Comparison of ENCODE assay signal across 35 cellular contexts in the genomic region with DNA sequence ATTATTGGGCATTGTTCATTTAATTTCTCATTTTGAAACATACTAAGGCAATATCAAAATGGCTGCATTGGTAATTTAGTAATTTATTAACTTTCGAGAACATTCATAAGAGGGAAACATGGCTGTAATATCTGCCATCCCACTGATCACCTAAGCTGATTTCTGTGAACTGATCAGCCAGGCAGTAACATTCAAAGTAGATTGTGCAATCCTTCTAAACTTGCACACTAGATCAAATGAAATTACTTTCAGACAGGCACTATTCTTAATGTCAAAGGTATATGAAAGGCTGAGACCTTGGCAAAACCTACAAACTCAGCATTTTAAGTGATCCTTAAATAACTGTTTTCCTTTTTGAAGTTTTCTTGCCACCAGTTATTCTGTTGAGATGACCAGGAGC.
"Had no signal": no experiment of that assay in that cellular context is flagged by ENCODE, and none has a peak within 500 bp of the region (broad histone marks: within the 10 kb centered on the region; RNA-seq: fewer than 3 reads in every experiment).

No MANE protein-coding gene starts in this region.

- DNase-seq: activated CD4-positive, alpha-beta memory T cell treated with anti-CD3 and anti-CD28 coated beads, Interleukin-2, amount 10 ng/mL, durations not matched to agents 7 days and 5 days; activated CD4-positive, alpha-beta T cell treated with anti-CD3 and anti-CD28 coated beads for 1 hour; activated CD4-positive, alpha-beta T cell treated with anti-CD3 and anti-CD28 coated beads for 48 hours; activated CD4-positive, CD25-positive, alpha-beta regulatory T cell; activated CD8-positive, alpha-beta memory T cell treated with anti-CD3 and anti-CD28 coated beads for 24 hours; activated CD8-positive, alpha-beta memory T cell treated with anti-CD3 and anti-CD28 coated beads, Interleukin-2, amount 10 ng/mL, durations not matched to agents 7 days and 5 days; activated CD8-positive, alpha-beta memory T cell treated with anti-CD3 and anti-CD28 coated beads, Interleukin-2, amount 50 U/mL, for 48 hours; activated effector memory CD4-positive, alpha-beta T cell treated with anti-CD3 and anti-CD28 coated beads, Interleukin-2, amount 50 U/mL, for 16 hours; activated naive CD4-positive, alpha-beta T cell; activated naive CD4-positive, alpha-beta T cell treated with anti-CD3 and anti-CD28 coated beads, Interleukin-2, amount 50 U/mL, for 16 hours; activated naive CD8-positive, alpha-beta T cell treated with anti-CD3 and anti-CD28 coated beads for 36 hours; activated T-cell treated with anti-CD3 and anti-CD28 coated beads, Interleukin-2, amount 50 U/mL, for 72 hours; amniotic stem cell; aorta; brain microvascular endothelial cell; Kasumi-1; KG1; MG63; NCI-H1105 treated with DMSO at 0.1 percent for 48 hours; NCI-H1436 treated with DMSO at 0.1 percent for 48 hours; NCI-H1694 treated with DMSO at 0.1 percent for 48 hours; NCI-H2029; NCI-H2171 treated with DMSO at 0.1 percent for 48 hours; NCI-H2227 treated with DMSO at 0.1 percent for 48 hours; NCI-H446; NCI-H510A treated with DMSO at 0.1 percent for 48 hours; NCI-H526 treated with DMSO at 0.1 percent for 48 hours; NK-92 treated with Interleukin-12 subunit alpha and Interleukin-12 subunit beta, amount 100 ng/mL, for 24 hours; PC-9; SW 1271; T-helper 1 cell; T-helper 2 cell; T-helper 9 cell; WERI-Rb-1 had no signal

- H3K27ac ChIP-seq: brain microvascular endothelial cell, PC-9, RWPE1, WERI-Rb-1 had no signal
